Comparison of ENCODE assay signal across 24 cellular contexts in genomic region chr2:179250084-179250483, GRCh38. TPM values are rescaled to one million over a fixed set of nuclear protein-coding genes. Genes with fewer than 3 reads are reported as not detected.
A peak's percentile ranks its signal among the peaks of the same experiment; 100 is the strongest.
DNase-seq lines count a peak whose midpoint lies in the region; ATAC-seq, FAIRE-seq and TF ChIP-seq lines count a peak whose summit lies in the region.
"Had no signal": no experiment of that assay in that cellular context is flagged by ENCODE, and none has a peak within 500 bp of the region (broad histone marks: within the 10 kb centered on the region; RNA-seq: fewer than 3 reads in every experiment).

No MANE protein-coding gene starts in this region.

- H3K27ac Mint-ChIP-seq in activated CD8-positive, alpha-beta T cell treated with anti-CD3 and anti-CD28 coated beads for 36 hours: no peak overlapping the region
- H3K27ac Mint-ChIP-seq in activated CD8-positive, alpha-beta T cell treated with anti-CD3 and anti-CD28 coated beads, Interleukin-2, amount 10 ng/mL, durations not matched to agents 7 days and 5 days: no peak overlapping the region
- peak overlapping the region; percentile 1 for H3K27ac Mint-ChIP-seq in activated CD4-positive, alpha-beta memory T cell treated with anti-CD3 and anti-CD28 coated beads, Interleukin-2, amount 10 ng/mL, durations not matched to agents 7 days and 5 days

- H3K36me3 Mint-ChIP-seq in activated CD8-positive, alpha-beta T cell treated with anti-CD3 and anti-CD28 coated beads for 36 hours (ENCODE audit: low read depth): no peaks in the 10 kb centered on the region
- H3K36me3 Mint-ChIP-seq in activated CD8-positive, alpha-beta T cell treated with anti-CD3 and anti-CD28 coated beads, Interleukin-2, amount 10 ng/mL, durations not matched to agents 7 days and 5 days (ENCODE audit: low read depth): peaks cover 7% of the 10 kb centered on the region
- H3K36me3 Mint-ChIP-seq in activated CD4-positive, alpha-beta memory T cell treated with anti-CD3 and anti-CD28 coated beads, Interleukin-2, amount 10 ng/mL, durations not matched to agents 7 days and 5 days (ENCODE audit: low read depth): peaks cover 7% of the 10 kb centered on the region

- H3K4me3 ChIP-seq in coronary artery: no peak overlapping the region
- H3K4me3 ChIP-seq: BLaER1, dorsolateral prefrontal cortex, K562, spleen had no signal

- no peaks in the 10 kb centered on the region for H3K27me3 Mint-ChIP-seq in activated CD8-positive, alpha-beta T cell treated with anti-CD3 and anti-CD28 coated beads for 36 hours
- no peaks in the 10 kb centered on the region for H3K27me3 Mint-ChIP-seq in activated CD8-positive, alpha-beta T cell treated with anti-CD3 and anti-CD28 coated beads, Interleukin-2, amount 10 ng/mL, durations not matched to agents 7 days and 5 days (ENCODE audit: low read depth)
- H3K27me3 Mint-ChIP-seq in activated CD4-positive, alpha-beta memory T cell treated with anti-CD3 and anti-CD28 coated beads, Interleukin-2, amount 10 ng/mL, durations not matched to agents 7 days and 5 days: no peaks in the 10 kb centered on the region

- POLR2A ChIA-PET in activated CD8-positive, alpha-beta T cell treated with anti-CD3 and anti-CD28 coated beads for 36 hours (lab: Charles Lee): no interaction called here
- POLR2A ChIA-PET in activated CD8-positive, alpha-beta T cell treated with anti-CD3 and anti-CD28 coated beads, Interleukin-2, amount 10 ng/mL, durations not matched to agents 7 days and 5 days (lab: Charles Lee): no interaction called here
- POLR2A ChIA-PET in activated CD4-positive, alpha-beta memory T cell treated with anti-CD3 and anti-CD28 coated beads, Interleukin-2, amount 10 ng/mL, durations not matched to agents 7 days and 5 days (lab: Charles Lee): no interaction called here

- H3K9me3 Mint-ChIP-seq in activated CD8-positive, alpha-beta T cell treated with anti-CD3 and anti-CD28 coated beads for 36 hours: peaks cover 5% of the 10 kb centered on the region
- peaks cover 11% of the 10 kb centered on the region for H3K9me3 Mint-ChIP-seq in activated CD8-positive, alpha-beta T cell treated with anti-CD3 and anti-CD28 coated beads, Interleukin-2, amount 10 ng/mL, durations not matched to agents 7 days and 5 days (ENCODE audit: insufficient read depth)
- H3K9me3 Mint-ChIP-seq in activated CD4-positive, alpha-beta memory T cell treated with anti-CD3 and anti-CD28 coated beads, Interleukin-2, amount 10 ng/mL, durations not matched to agents 7 days and 5 days: no peaks in the 10 kb centered on the region

- CTCF ChIA-PET in activated CD8-positive, alpha-beta T cell treated with anti-CD3 and anti-CD28 coated beads for 36 hours (lab: Charles Lee): no interaction called here
- CTCF ChIA-PET in activated CD8-positive, alpha-beta T cell treated with anti-CD3 and anti-CD28 coated beads, Interleukin-2, amount 10 ng/mL, durations not matched to agents 7 days and 5 days (lab: Charles Lee): no interaction called here
- CTCF ChIA-PET in activated CD4-positive, alpha-beta memory T cell treated with anti-CD3 and anti-CD28 coated beads, Interleukin-2, amount 10 ng/mL, durations not matched to agents 7 days and 5 days (lab: Charles Lee): no interaction called here

- DNase-seq in activated CD8-positive, alpha-beta T cell treated with anti-CD3 and anti-CD28 coated beads for 36 hours: no peak
- no peak for DNase-seq in activated CD8-positive, alpha-beta T cell treated with anti-CD3 and anti-CD28 coated beads, Interleukin-2, amount 10 ng/mL, durations not matched to agents 7 days and 5 days
- DNase-seq in GM12892 (ENCODE audit: insufficient read length): no peak
- DNase-seq in activated CD4-positive, alpha-beta memory T cell treated with anti-CD3 and anti-CD28 coated beads, Interleukin-2, amount 10 ng/mL, durations not matched to agents 7 days and 5 days: no peak
- peak; percentile 53 for DNase-seq in renal cortical epithelial cell (ENCODE audit: low read depth)
- DNase-seq in coronary artery (ENCODE audit: low spot score): no peak
- DNase-seq: caudate nucleus; dorsolateral prefrontal cortex; kidney; NCI-H1694; NCI-H2171 treated with DMSO at 0.1 percent for 48 hours; NCI-H526 treated with DMSO at 0.1 percent for 48 hours; occipital lobe; retina; spleen; stimulated activated CD4-positive, alpha-beta T cell treated with anti-CD3 and anti-CD28 coated beads, Interleukin-4, amount 100 ng/mL, for 24 hours had no signal

- H3K27ac ChIP-seq in coronary artery: no peak overlapping the region
- H3K27ac ChIP-seq: BLaER1 had no signal

- FAIRE-seq in GM12892 (lab: Jason Lieb, UNC): peak; percentile 46
- FAIRE-seq: A204.1, frontal cortex, G401.6, K562, kidney had no signal

- no peak for TF ChIP-seq CTCF in activated CD8-positive, alpha-beta T cell treated with anti-CD3 and anti-CD28 coated beads for 36 hours (IDR thresholded peaks at IDR 0.05)
- no peak for TF ChIP-seq CTCF in coronary artery (IDR thresholded peaks at IDR 0.05)

- peak; percentile 56 for ATAC-seq in activated CD8-positive, alpha-beta T cell treated with anti-CD3 and anti-CD28 coated beads for 36 hours
- ATAC-seq in activated CD8-positive, alpha-beta T cell treated with anti-CD3 and anti-CD28 coated beads, Interleukin-2, amount 10 ng/mL, durations not matched to agents 7 days and 5 days: no peak
- ATAC-seq in SK-N-SH treated with all-trans-retinoic acid at 6 μM for 48 hours: no peak
- ATAC-seq in HG02852 (IDR thresholded peaks at IDR 0.05; ENCODE audit: unreplicated experiment): no peak
- ATAC-seq: K562, Right ventricle myocardium inferior had no signal

- TF ChIP-seq POLR2A in GM12892 (IDR thresholded peaks at IDR 0.05; ENCODE audit: low read depth, low read length): no peak

- no peak overlapping the region for H3K4me3 Mint-ChIP-seq in activated CD8-positive, alpha-beta T cell treated with anti-CD3 and anti-CD28 coated beads for 36 hours
- H3K4me3 Mint-ChIP-seq in activated CD8-positive, alpha-beta T cell treated with anti-CD3 and anti-CD28 coated beads, Interleukin-2, amount 10 ng/mL, durations not matched to agents 7 days and 5 days: no peak overlapping the region
- H3K4me3 Mint-ChIP-seq in activated CD4-positive, alpha-beta memory T cell treated with anti-CD3 and anti-CD28 coated beads, Interleukin-2, amount 10 ng/mL, durations not matched to agents 7 days and 5 days: no peak overlapping the region

- peaks cover 29% of the 10 kb centered on the region for H3K4me1 Mint-ChIP-seq in activated CD8-positive, alpha-beta T cell treated with anti-CD3 and anti-CD28 coated beads for 36 hours (ENCODE audit: low read depth)
- H3K4me1 Mint-ChIP-seq in activated CD8-positive, alpha-beta T cell treated with anti-CD3 and anti-CD28 coated beads, Interleukin-2, amount 10 ng/mL, durations not matched to agents 7 days and 5 days (ENCODE audit: low read depth): peaks cover 43% of the 10 kb centered on the region
- peaks cover 63% of the 10 kb centered on the region for H3K4me1 Mint-ChIP-seq in activated CD4-positive, alpha-beta memory T cell treated with anti-CD3 and anti-CD28 coated beads, Interleukin-2, amount 10 ng/mL, durations not matched to agents 7 days and 5 days

- intact Hi-C loops in activated CD8-positive, alpha-beta T cell treated with anti-CD3 and anti-CD28 coated beads for 36 hours (cut with micrococcal nuclease): no loop called here

TF ChIP-seq in SK-N-SH treated with all-trans-retinoic acid at 6 μM for 48 hours, 23 proteins besides CTCF, POLR2A, EP300 and RAD21 (continues in another document):
- TF ChIP-seq ZFP30 (CRISPR knock-in tag; IDR thresholded peaks at IDR 0.05) (no peak), PATZ1 (CRISPR knock-in tag; IDR thresholded peaks at IDR 0.05; ENCODE audit: borderline replicate concordance) (no peak), ZNF70 (CRISPR knock-in tag; IDR thresholded peaks at IDR 0.05) (no peak), ZNF8 (CRISPR knock-in tag; IDR thresholded peaks at IDR 0.05) (no peak), SNAI2 (CRISPR knock-in tag; IDR thresholded peaks at IDR 0.05) (no peak), ZNF565 (CRISPR knock-in tag; conservative IDR thresholded peaks at IDR 0.05; ENCODE audit: low read depth) (no peak), OSR1 (CRISPR knock-in tag; IDR thresholded peaks at IDR 0.05) (no peak), BACH2 (CRISPR knock-in tag; IDR thresholded peaks at IDR 0.05; ENCODE audit: borderline replicate concordance) (no peak), ESRRG (CRISPR knock-in tag; IDR thresholded peaks at IDR 0.05) (no peak)

RNA-seq across cellular contexts. Expression of gene SESTD1, which starts 14.5 kb away (rescaled TPM):
- 1 to 10 TPM; 2.6 to 5.6 TPM for total RNA-seq in activated CD8-positive, alpha-beta T cell treated with anti-CD3 and anti-CD28 coated beads for 36 hours
- 10 to 100 TPM; 15.4 to 15.7 TPM for total RNA-seq in activated CD8-positive, alpha-beta T cell treated with anti-CD3 and anti-CD28 coated beads, Interleukin-2, amount 10 ng/mL, durations not matched to agents 7 days and 5 days
- 11.5 TPM for polyA plus RNA-seq in GM12892 (2012; ENCODE audit: missing spikeins)
- 10 to 100 TPM; 13.8 to 14.7 TPM for total RNA-seq in activated CD4-positive, alpha-beta memory T cell treated with anti-CD3 and anti-CD28 coated beads, Interleukin-2, amount 10 ng/mL, durations not matched to agents 7 days and 5 days
- total RNA-seq in renal cortical epithelial cell: 21.4 and 51.1 TPM in 2 replicates
